8 cellular contexts compared by ENCODE assay signal in genomic region chr6:132511159-132511835, GRCh38. TPM values are rescaled to one million over a fixed set of nuclear protein-coding genes. Genes with fewer than 3 reads are reported as not detected.
DNase-seq lines count a peak whose midpoint lies in the region; ATAC-seq and TF ChIP-seq lines count a peak whose summit lies in the region.

No MANE protein-coding gene starts in this region.

- H3K4me1 ChIP-seq in duodenal mucosa (ENCODE audit: control insufficient read depth in 1 of 2, insufficient read depth in 2 of 2, low read length in 2 of 2) (peaks cover 35 to 38% of the 10 kb centered on the region in 2 donors), neural progenitor cell (peaks cover 13% of the 10 kb centered on the region)

- H3K27me3 Mint-ChIP-seq in IgD-negative memory B cell = no peaks in the 10 kb centered on the region
- H3K27me3 Mint-ChIP-seq in neural progenitor cell (ENCODE audit: insufficient read depth, low read depth) = peaks cover 6% of the 10 kb centered on the region

- peak overlapping the region; percentile 7 for H3K27ac ChIP-seq in duodenal mucosa (ENCODE audit: low read depth, low read length)
- H3K27ac ChIP-seq in neural progenitor cell = no peak overlapping the region

- DNase-seq in DMS53 treated with DMSO at 0.1 percent for 48 hours (lab: John Stamatoyannopoulos, UW; ENCODE audit: unreplicated experiment) (peak; percentile 8), neural progenitor cell (ENCODE audit: low spot score) (no peak), middle frontal gyrus (ENCODE audit: extremely low spot score, low spot score) (no peak), hepatic stellate cell (ENCODE audit: low spot score) (no peak), NCI-H146 treated with DMSO at 0.1 percent for 48 hours (lab: John Stamatoyannopoulos, UW; ENCODE audit: unreplicated experiment) (no peak)

- H3K4me3 ChIP-seq in duodenal mucosa (ENCODE audit: low read depth in 1 of 2, low read length in 2 of 2) (peak overlapping the region; percentile 90 to 94), neural progenitor cell (peak overlapping the region; percentile 75)

- TF ChIP-seq CTCF in neural progenitor cell (IDR thresholded peaks at IDR 0.05) = no peak

- H2AFZ ChIP-seq in neural progenitor cell (replicated peaks) = no peak overlapping the region

- H3K36me3 ChIP-seq in duodenal mucosa (ENCODE audit: control insufficient read depth in 1 of 2, insufficient read depth in 2 of 2, low read length in 2 of 2) (no peaks in the 10 kb centered on the region), neural progenitor cell (no peaks in the 10 kb centered on the region)

- H3K4me3 Mint-ChIP-seq in IgD-negative memory B cell (peak overlapping the region; percentile 92 to 96 (median 94)), neural progenitor cell (no peak overlapping the region)

- H3K9me3 Mint-ChIP-seq in IgD-negative memory B cell (no peaks in the 10 kb centered on the region), neural progenitor cell (no peaks in the 10 kb centered on the region)

- no peak for ATAC-seq in GM19324 (IDR thresholded peaks at IDR 0.05; ENCODE audit: low FRiP score, unreplicated experiment)

- peaks cover 62% of the 10 kb centered on the region for H3K79me2 ChIP-seq in neural progenitor cell (ENCODE audit: low read depth)

- H3K27me3 ChIP-seq in duodenal mucosa (ENCODE audit: control insufficient read depth in 1 of 2, insufficient read depth in 2 of 2, low read length in 2 of 2) = no peaks in the 10 kb centered on the region
- H3K27me3 ChIP-seq in neural progenitor cell = peaks cover 13% of the 10 kb centered on the region

- H3K9me3 ChIP-seq in duodenal mucosa (ENCODE audit: control insufficient read depth in 1 of 2, low read length in 2 of 2) = no peaks in the 10 kb centered on the region
- H3K9me3 ChIP-seq in neural progenitor cell (ENCODE audit: low read depth) = no peaks in the 10 kb centered on the region

- H3F3A ChIP-seq in neural progenitor cell (ENCODE audit: low read depth) = no peaks in the 10 kb centered on the region

- H3K36me3 Mint-ChIP-seq in IgD-negative memory B cell (peaks cover 2% of the 10 kb centered on the region), neural progenitor cell (peaks cover 9% of the 10 kb centered on the region)

- H4K20me1 ChIP-seq in neural progenitor cell (ENCODE audit: low read depth) = peaks cover 23% of the 10 kb centered on the region

- H3K4me2 ChIP-seq in neural progenitor cell = peak overlapping the region; percentile 78

- H3K27ac Mint-ChIP-seq in IgD-negative memory B cell (peak overlapping the region; percentile 81 to 93 (median 89)), neural progenitor cell (no peak overlapping the region)

- H3K4me1 Mint-ChIP-seq in IgD-negative memory B cell = peaks cover 49 to 53% (median 52%) of the 10 kb centered on the region in 3 donors
- peaks cover 17% of the 10 kb centered on the region for H3K4me1 Mint-ChIP-seq in neural progenitor cell

- H3K9ac ChIP-seq in duodenal mucosa (ENCODE audit: low read depth in 1 of 2, low read length in 2 of 2) (peak overlapping the region; percentile 16 to 84), neural progenitor cell (no peak overlapping the region)

RNA-seq across cellular contexts. Expression of gene STX7, which starts 1.6 kb away (rescaled TPM):
- 96.7 TPM for polyA plus RNA-seq in IgD-negative memory B cell
- total RNA-seq in neural progenitor cell (ENCODE audit: low replicate concordance) = 27.8 and 35.4 TPM in 2 replicates

RNA-seq across cellular contexts. Expression of gene TAAR9, which starts 26.8 kb away (rescaled TPM):
- polyA plus RNA-seq in IgD-negative memory B cell = not detected
- total RNA-seq in neural progenitor cell (ENCODE audit: low replicate concordance) = not detected in 2 replicates

RNA-seq across cellular contexts. Expression of gene TAAR8, which starts 41.2 kb away (rescaled TPM):
- polyA plus RNA-seq in IgD-negative memory B cell = not detected
- not detected in 2 replicates for total RNA-seq in neural progenitor cell (ENCODE audit: low replicate concordance)

RNA-seq across cellular contexts. Expression of gene TAAR6, which starts 58.8 kb away (rescaled TPM):
- polyA plus RNA-seq in IgD-negative memory B cell = not detected
- total RNA-seq in neural progenitor cell (ENCODE audit: low replicate concordance) = not detected in 2 replicates
